In genomic region chr17:80798595-80799552, GRCh38 we compare ENCODE assay signal across 27 cellular contexts.
DNase-seq lines count a peak whose midpoint lies in the region; ATAC-seq, FAIRE-seq and TF ChIP-seq lines count a peak whose summit lies in the region.
"Had no signal": no experiment of that assay in that cellular context is flagged by ENCODE, and none has a peak within 500 bp of the region (broad histone marks: within the 10 kb centered on the region; RNA-seq: fewer than 3 reads in every experiment).

No MANE protein-coding gene starts in this region.

- CTCF ChIA-PET in activated naive CD4-positive, alpha-beta T cell treated with anti-CD3 and anti-CD28 coated beads, Interleukin-2, amount 10 ng/mL, durations not matched to agents 7 days and 5 days (lab: Charles Lee): interaction anchor here (1.0 kb wide), 1 partner anchor 10 kb away, joined by 3 read pairs; no protein-coding TSS in a partner anchor
- CTCF ChIA-PET in RWPE1 (lab: Yijun Ruan, JAX) (interaction anchor here (0.5 to 0.6 kb wide), 2 partner anchors 229 to 741 kb away, joined by 3 read pairs; no protein-coding TSS in a partner anchor), HepG2 (lab: Yijun Ruan, JAX; ENCODE audit: low intra/inter-chr PET ratio, low total read pairs) (no interaction called here)

- peaks cover 16 to 39% of the 10 kb centered on the region in 2 experiments; a peak in 3 of 5 replicates for H3K36me3 ChIP-seq in HepG2 (replicated peaks in 1 of 2; ENCODE audit: control insufficient read depth in 1 of 2, insufficient read depth in 2 of 2, low read length in 2 of 2)
- H3K36me3 ChIP-seq: left ventricle myocardium inferior had no signal

- no peak for FAIRE-seq in HepG2 (lab: Jason Lieb, UNC)
- FAIRE-seq: endothelial cell of umbilical vein, G401.6, GM19239 had no signal

- TF ChIP-seq CTCF in RWPE1 (conservative IDR thresholded peaks at IDR 0.05; ENCODE audit: low read depth) (no peak), HepG2 (CRISPR knock-in tag; IDR thresholded peaks at IDR 0.05) (no peak), chondrocyte (IDR thresholded peaks at IDR 0.05) (no peak)

- H3K27ac ChIP-seq in RWPE1: peak overlapping the region; percentile 26
- H3K27ac ChIP-seq in HepG2 (ENCODE audit: extremely low read length, insufficient read depth, low read length): no peak overlapping the region
- H3K27ac ChIP-seq: left ventricle myocardium inferior, skin epidermis had no signal

- no peaks in the 10 kb centered on the region for H3K79me2 ChIP-seq in HepG2 (ENCODE audit: insufficient read depth, low read length)

- no peak overlapping the region for H3K4me3 ChIP-seq in HepG2 (replicated peaks in 1 of 3; ENCODE audit: insufficient read depth in 1 of 3, low read depth in 2 of 3, low read length in 3 of 3)
- H3K4me3 ChIP-seq: left ventricle myocardium inferior, skin epidermis had no signal

- H3K9me3 ChIP-seq in HepG2 (ENCODE audit: low read length): no peaks in the 10 kb centered on the region
- H3K9me3 ChIP-seq: BE2C, left ventricle myocardium inferior had no signal

- H2AFZ ChIP-seq in HepG2 (ENCODE audit: low read length): no peak overlapping the region

- H4K20me1 ChIP-seq in HepG2 (ENCODE audit: insufficient read depth, low read length): no peaks in the 10 kb centered on the region

- peaks cover 0 to 8% of the 10 kb centered on the region in 2 donors for H3K9me3 Mint-ChIP-seq in activated naive CD4-positive, alpha-beta T cell treated with anti-CD3 and anti-CD28 coated beads, Interleukin-2, amount 50 U/mL, for 72 hours
- H3K9me3 Mint-ChIP-seq in activated naive CD4-positive, alpha-beta T cell treated with anti-CD3 and anti-CD28 coated beads, Interleukin-2, amount 10 ng/mL, durations not matched to agents 7 days and 5 days: peaks cover 7% of the 10 kb centered on the region
- no peaks in the 10 kb centered on the region for H3K9me3 Mint-ChIP-seq in chondrocyte (ENCODE audit: low read depth)
- H3K9me3 Mint-ChIP-seq: activated T-cell treated with anti-CD3 and anti-CD28 coated beads, Interleukin-2, amount 50 U/mL, for 72 hours; central memory CD8-positive, alpha-beta T cell; stimulated activated naive CD8-positive, alpha-beta T cell treated with anti-CD3 and anti-CD28 coated beads, Interleukin-15, Interleukin-2, amounts not matched to agents 100 ng/mL and 50 ng/mL, for 24 hours; T-helper 2 cell treated with Interferon-gamma antibody and Interleukin-4, amounts not matched to agents 5 μg/mL and 100 μg/mL, for 36 hours had no signal

- intact Hi-C loops in HepG2 (cut with micrococcal nuclease; ENCODE audit: unreplicated experiment): no loop called here
- intact Hi-C loops in cardiac septum (cut with DNase I): no loop called here

- H3K9ac ChIP-seq in HepG2 (ENCODE audit: insufficient read depth, low read depth, low read length): no peak overlapping the region

- no peak for ATAC-seq in activated naive CD4-positive, alpha-beta T cell treated with anti-CD3 and anti-CD28 coated beads, Interleukin-2, amount 50 U/mL, for 72 hours
- no peak for ATAC-seq in HepG2
- ATAC-seq: activated CD4-positive, alpha-beta T cell treated with anti-CD3 and anti-CD28 coated beads for 36 hours; activated T-cell treated with anti-CD3 and anti-CD28 coated beads, Interleukin-2, amount 50 U/mL, for 72 hours had no signal

- H3K4me1 Mint-ChIP-seq in activated naive CD4-positive, alpha-beta T cell treated with anti-CD3 and anti-CD28 coated beads, Interleukin-2, amount 10 ng/mL, durations not matched to agents 7 days and 5 days: peaks cover 28% of the 10 kb centered on the region
- peaks cover 31% of the 10 kb centered on the region for H3K4me1 Mint-ChIP-seq in chondrocyte (ENCODE audit: low read depth)
- H3K4me1 Mint-ChIP-seq: central memory CD8-positive, alpha-beta T cell; naive B cell had no signal

- H3K27ac Mint-ChIP-seq in activated naive CD4-positive, alpha-beta T cell treated with anti-CD3 and anti-CD28 coated beads, Interleukin-2, amount 50 U/mL, for 72 hours: peak overlapping the region; percentile 68 to 91
- H3K27ac Mint-ChIP-seq in activated naive CD4-positive, alpha-beta T cell treated with anti-CD3 and anti-CD28 coated beads, Interleukin-2, amount 10 ng/mL, durations not matched to agents 7 days and 5 days: no peak overlapping the region
- no peak overlapping the region for H3K27ac Mint-ChIP-seq in chondrocyte (ENCODE audit: unreplicated experiment)
- H3K27ac Mint-ChIP-seq: activated CD4-positive, alpha-beta T cell treated with anti-CD3 and anti-CD28 coated beads for 36 hours; activated T-cell treated with anti-CD3 and anti-CD28 coated beads, Interleukin-2, amount 50 U/mL, for 72 hours; stimulated activated naive CD8-positive, alpha-beta T cell treated with anti-CD3 and anti-CD28 coated beads, Interleukin-15, Interleukin-2, amounts not matched to agents 100 ng/mL and 50 ng/mL, for 24 hours; T-helper 2 cell treated with Interferon-gamma antibody and Interleukin-4, amounts not matched to agents 5 μg/mL and 100 μg/mL, for 36 hours had no signal

- H3K4me3 Mint-ChIP-seq in activated naive CD4-positive, alpha-beta T cell treated with anti-CD3 and anti-CD28 coated beads, Interleukin-2, amount 10 ng/mL, durations not matched to agents 7 days and 5 days: no peak overlapping the region
- no peak overlapping the region for H3K4me3 Mint-ChIP-seq in chondrocyte (ENCODE audit: unreplicated experiment)
- H3K4me3 Mint-ChIP-seq: activated CD4-positive, alpha-beta T cell treated with anti-CD3 and anti-CD28 coated beads for 36 hours; activated T-cell treated with anti-CD3 and anti-CD28 coated beads, Interleukin-2, amount 50 U/mL, for 72 hours; central memory CD8-positive, alpha-beta T cell; stimulated activated naive CD8-positive, alpha-beta T cell treated with anti-CD3 and anti-CD28 coated beads, Interleukin-15, Interleukin-2, amounts not matched to agents 100 ng/mL and 50 ng/mL, for 24 hours; T-helper 2 cell treated with Interferon-gamma antibody and Interleukin-4, amounts not matched to agents 5 μg/mL and 100 μg/mL, for 36 hours had no signal

- TF ChIP-seq EP300 in HepG2 (IDR thresholded peaks at IDR 0.05; ENCODE audit: low read depth in 2 of 2, low read length in 2 of 2) (no peak), HepG2 (CRISPR knock-in tag; IDR thresholded peaks at IDR 0.05; ENCODE audit: borderline replicate concordance) (no peak)

- WGBS in HepG2 (ENCODE audit: low lambda C conversion rate): 92% methylated on average over 25 of the region's 25 CpGs

- no peak for TF ChIP-seq POLR2A in HepG2 (IDR thresholded peaks at IDR 0.05; ENCODE audit: insufficient read depth in 1 of 2, low read depth in 2 of 2, low read length in 2 of 2)

- no peaks in the 10 kb centered on the region for H3K27me3 ChIP-seq in HepG2 (ENCODE audit: control insufficient read depth in 1 of 2, insufficient read depth in 2 of 2, low read length in 2 of 2)
- H3K27me3 ChIP-seq: BE2C, dorsolateral prefrontal cortex had no signal

- DNase-seq in activated naive CD4-positive, alpha-beta T cell treated with anti-CD3 and anti-CD28 coated beads, Interleukin-2, amount 50 U/mL, for 72 hours (ENCODE audit: low spot score in 2 of 2): peak in 1 of 2 donors; percentile 39
- no peak for DNase-seq in activated naive CD4-positive, alpha-beta T cell treated with anti-CD3 and anti-CD28 coated beads, Interleukin-2, amount 10 ng/mL, durations not matched to agents 7 days and 5 days
- no peak for DNase-seq in RWPE1 (ENCODE audit: low spot score)
- DNase-seq in HepG2 (ENCODE audit: low spot score): no peak
- DNase-seq in chondrocyte (ENCODE audit: low spot score): no peak
- no peak for DNase-seq in cardiac septum (ENCODE audit: low spot score)
- no peak for DNase-seq in NCI-H1092 treated with DMSO at 0.1 percent for 48 hours (lab: John Stamatoyannopoulos, UW)
- DNase-seq: ACHN; activated CD4-positive, alpha-beta T cell treated with anti-CD3 and anti-CD28 coated beads for 36 hours; activated T-cell treated with anti-CD3 and anti-CD28 coated beads, Interleukin-2, amount 50 U/mL, for 72 hours; BE2C; DMS53; hippocampal formation; Karpas-422; left ventricle myocardium inferior; naive B cell; NCI-H146; NK-92 treated with Interleukin-12 subunit alpha and Interleukin-12 subunit beta, amount 100 ng/mL, for 24 hours; retina had no signal

- TF ChIP-seq RAD21 in HepG2 (CRISPR knock-in tag; IDR thresholded peaks at IDR 0.05): no peak

- no peaks in the 10 kb centered on the region for H3K27me3 Mint-ChIP-seq in activated naive CD4-positive, alpha-beta T cell treated with anti-CD3 and anti-CD28 coated beads, Interleukin-2, amount 10 ng/mL, durations not matched to agents 7 days and 5 days
- H3K27me3 Mint-ChIP-seq in chondrocyte (ENCODE audit: low read depth): no peaks in the 10 kb centered on the region
- H3K27me3 Mint-ChIP-seq: activated CD4-positive, alpha-beta T cell treated with anti-CD3 and anti-CD28 coated beads for 36 hours; central memory CD8-positive, alpha-beta T cell; naive B cell; stimulated activated naive CD8-positive, alpha-beta T cell treated with anti-CD3 and anti-CD28 coated beads, Interleukin-15, Interleukin-2, amounts not matched to agents 100 ng/mL and 50 ng/mL, for 24 hours had no signal

- H3K4me1 ChIP-seq in HepG2 (ENCODE audit: insufficient read depth, low read length): no peaks in the 10 kb centered on the region

- H3K36me3 Mint-ChIP-seq in activated naive CD4-positive, alpha-beta T cell treated with anti-CD3 and anti-CD28 coated beads, Interleukin-2, amount 50 U/mL, for 72 hours: peaks cover 21 to 46% of the 10 kb centered on the region in 2 donors
- H3K36me3 Mint-ChIP-seq in activated naive CD4-positive, alpha-beta T cell treated with anti-CD3 and anti-CD28 coated beads, Interleukin-2, amount 10 ng/mL, durations not matched to agents 7 days and 5 days: peaks cover 42% of the 10 kb centered on the region
- H3K36me3 Mint-ChIP-seq in chondrocyte (ENCODE audit: low read depth): no peaks in the 10 kb centered on the region

- in situ Hi-C loops in HepG2 (cut with HindIII; ENCODE audit: extremely low pct_ligation_motif_present, low pct_unique_long_range_greater_than_20kb): no loop called here

- H3K4me2 ChIP-seq in HepG2 (ENCODE audit: low read depth, low read length): no peak overlapping the region

- POLR2A ChIA-PET in RWPE1 (lab: Yijun Ruan, JAX; ENCODE audit: low non-redundant PET): no interaction called here
- POLR2A ChIA-PET in HepG2 (lab: Yijun Ruan, JAX): no interaction called here

- BruUV-seq in HepG2 (replicated peaks; lab: Mats Ljungman, UMichigan): no TSS peak

TF ChIP-seq in HepG2, 621 proteins besides CTCF, POLR2A, EP300 and RAD21:
- TF ChIP-seq RFX1 (IDR thresholded peaks at IDR 0.05) (no peak), ZNF451 (CRISPR knock-in tag; IDR thresholded peaks at IDR 0.05) (no peak), ZNF891 (CRISPR knock-in tag; IDR thresholded peaks at IDR 0.05) (0 out of 2 replicates have a peak, but pooled peaks have one; percentile 25), ZNF274 (CRISPR knock-in tag; IDR thresholded peaks at IDR 0.05) (no peak)

Comparison
In these comparisons a context has a peak if more than half of its experiments do, and no peak if none do; other contexts are left out.
1. H3K27ac Mint-ChIP-seq: peak in activated naive CD4-positive, alpha-beta T cell treated with anti-CD3 and anti-CD28 coated beads, Interleukin-2, amount 50 U/mL, for 72 hours (2 of 2); none in activated naive CD4-positive, alpha-beta T cell treated with anti-CD3 and anti-CD28 coated beads, Interleukin-2, amount 10 ng/mL, durations not matched to agents 7 days and 5 days (single experiment) and chondrocyte (single experiment).